Comparison of ENCODE assay signal across 1 cellular context in genomic region chr7:36291387-36292316, GRCh38.
A peak's percentile ranks its signal among the peaks of the same experiment; 100 is the strongest.
TF ChIP-seq lines count a peak whose summit lies in the region.

No MANE protein-coding gene starts in this region.

TF ChIP-seq in HepG2, 621 proteins besides CTCF, POLR2A, EP300 and RAD21 (continued from another document and continues in another):
- TF ChIP-seq, protein P1, sequence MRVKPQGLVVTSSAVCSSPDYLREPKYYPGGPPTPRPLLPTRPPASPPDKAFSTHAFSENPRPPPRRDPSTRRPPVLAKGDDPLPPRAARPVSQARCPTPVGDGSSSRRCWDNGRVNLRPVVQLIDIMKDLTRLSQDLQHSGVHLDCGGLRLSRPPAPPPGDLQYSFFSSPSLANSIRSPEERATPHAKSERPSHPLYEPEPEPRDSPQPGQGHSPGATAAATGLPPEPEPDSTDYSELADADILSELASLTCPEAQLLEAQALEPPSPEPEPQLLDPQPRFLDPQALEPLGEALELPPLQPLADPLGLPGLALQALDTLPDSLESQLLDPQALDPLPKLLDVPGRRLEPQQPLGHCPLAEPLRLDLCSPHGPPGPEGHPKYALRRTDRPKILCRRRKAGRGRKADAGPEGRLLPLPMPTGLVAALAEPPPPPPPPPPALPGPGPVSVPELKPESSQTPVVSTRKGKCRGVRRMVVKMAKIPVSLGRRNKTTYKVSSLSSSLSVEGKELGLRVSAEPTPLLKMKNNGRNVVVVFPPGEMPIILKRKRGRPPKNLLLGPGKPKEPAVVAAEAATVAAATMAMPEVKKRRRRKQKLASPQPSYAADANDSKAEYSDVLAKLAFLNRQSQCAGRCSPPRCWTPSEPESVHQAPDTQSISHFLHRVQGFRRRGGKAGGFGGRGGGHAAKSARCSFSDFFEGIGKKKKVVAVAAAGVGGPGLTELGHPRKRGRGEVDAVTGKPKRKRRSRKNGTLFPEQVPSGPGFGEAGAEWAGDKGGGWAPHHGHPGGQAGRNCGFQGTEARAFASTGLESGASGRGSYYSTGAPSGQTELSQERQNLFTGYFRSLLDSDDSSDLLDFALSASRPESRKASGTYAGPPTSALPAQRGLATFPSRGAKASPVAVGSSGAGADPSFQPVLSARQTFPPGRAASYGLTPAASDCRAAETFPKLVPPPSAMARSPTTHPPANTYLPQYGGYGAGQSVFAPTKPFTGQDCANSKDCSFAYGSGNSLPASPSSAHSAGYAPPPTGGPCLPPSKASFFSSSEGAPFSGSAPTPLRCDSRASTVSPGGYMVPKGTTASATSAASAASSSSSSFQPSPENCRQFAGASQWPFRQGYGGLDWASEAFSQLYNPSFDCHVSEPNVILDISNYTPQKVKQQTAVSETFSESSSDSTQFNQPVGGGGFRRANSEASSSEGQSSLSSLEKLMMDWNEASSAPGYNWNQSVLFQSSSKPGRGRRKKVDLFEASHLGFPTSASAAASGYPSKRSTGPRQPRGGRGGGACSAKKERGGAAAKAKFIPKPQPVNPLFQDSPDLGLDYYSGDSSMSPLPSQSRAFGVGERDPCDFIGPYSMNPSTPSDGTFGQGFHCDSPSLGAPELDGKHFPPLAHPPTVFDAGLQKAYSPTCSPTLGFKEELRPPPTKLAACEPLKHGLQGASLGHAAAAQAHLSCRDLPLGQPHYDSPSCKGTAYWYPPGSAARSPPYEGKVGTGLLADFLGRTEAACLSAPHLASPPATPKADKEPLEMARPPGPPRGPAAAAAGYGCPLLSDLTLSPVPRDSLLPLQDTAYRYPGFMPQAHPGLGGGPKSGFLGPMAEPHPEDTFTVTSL (CRISPR knock-in tag; IDR thresholded peaks at IDR 0.05; ENCODE audit: borderline replicate concordance) = no peak
- no peak for TF ChIP-seq ARID2 (CRISPR knock-in tag; IDR thresholded peaks at IDR 0.05; ENCODE audit: borderline replicate concordance)
- TF ChIP-seq, protein P2, sequence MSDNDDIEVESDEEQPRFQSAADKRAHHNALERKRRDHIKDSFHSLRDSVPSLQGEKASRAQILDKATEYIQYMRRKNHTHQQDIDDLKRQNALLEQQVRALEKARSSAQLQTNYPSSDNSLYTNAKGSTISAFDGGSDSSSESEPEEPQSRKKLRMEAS (IDR thresholded peaks at IDR 0.05) = no peak
- no peak for TF ChIP-seq ZNF75D (CRISPR knock-in tag; IDR thresholded peaks at IDR 0.05; ENCODE audit: borderline replicate concordance)
- no peak for TF ChIP-seq ZBTB14 (CRISPR knock-in tag; IDR thresholded peaks at IDR 0.05)
- TF ChIP-seq, protein P3, sequence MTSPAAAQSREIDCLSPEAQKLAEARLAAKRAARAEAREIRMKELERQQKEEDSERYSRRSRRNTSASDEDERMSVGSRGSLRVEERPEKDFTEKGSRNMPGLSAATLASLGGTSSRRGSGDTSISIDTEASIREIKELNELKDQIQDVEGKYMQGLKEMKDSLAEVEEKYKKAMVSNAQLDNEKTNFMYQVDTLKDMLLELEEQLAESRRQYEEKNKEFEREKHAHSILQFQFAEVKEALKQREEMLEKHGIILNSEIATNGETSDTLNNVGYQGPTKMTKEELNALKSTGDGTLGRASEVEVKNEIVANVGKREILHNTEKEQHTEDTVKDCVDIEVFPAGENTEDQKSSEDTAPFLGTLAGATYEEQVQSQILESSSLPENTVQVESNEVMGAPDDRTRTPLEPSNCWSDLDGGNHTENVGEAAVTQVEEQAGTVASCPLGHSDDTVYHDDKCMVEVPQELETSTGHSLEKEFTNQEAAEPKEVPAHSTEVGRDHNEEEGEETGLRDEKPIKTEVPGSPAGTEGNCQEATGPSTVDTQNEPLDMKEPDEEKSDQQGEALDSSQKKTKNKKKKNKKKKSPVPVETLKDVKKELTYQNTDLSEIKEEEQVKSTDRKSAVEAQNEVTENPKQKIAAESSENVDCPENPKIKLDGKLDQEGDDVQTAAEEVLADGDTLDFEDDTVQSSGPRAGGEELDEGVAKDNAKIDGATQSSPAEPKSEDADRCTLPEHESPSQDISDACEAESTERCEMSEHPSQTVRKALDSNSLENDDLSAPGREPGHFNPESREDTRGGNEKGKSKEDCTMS (CRISPR knock-in tag; conservative IDR thresholded peaks at IDR 0.05) = no peak
- no peak for TF ChIP-seq RFX3 (CRISPR knock-in tag; IDR thresholded peaks at IDR 0.05)
- TF ChIP-seq ZFP41 (CRISPR knock-in tag; IDR thresholded peaks at IDR 0.05; ENCODE audit: borderline replicate concordance) = no peak
- no peak for TF ChIP-seq HES4 (CRISPR knock-in tag; IDR thresholded peaks at IDR 0.05; ENCODE audit: borderline replicate concordance)
- no peak for TF ChIP-seq HOXA9 (CRISPR knock-in tag; IDR thresholded peaks at IDR 0.05; ENCODE audit: borderline replicate concordance)
- TF ChIP-seq SCMH1 (CRISPR knock-in tag; IDR thresholded peaks at IDR 0.05; ENCODE audit: borderline replicate concordance) = no peak
- 0 out of 2 replicates have a peak, but pooled peaks have one; percentile 21 for TF ChIP-seq NFKB2 (CRISPR knock-in tag; IDR thresholded peaks at IDR 0.05; ENCODE audit: borderline replicate concordance)
- no peak for TF ChIP-seq PRMT3 (CRISPR knock-in tag; IDR thresholded peaks at IDR 0.05; ENCODE audit: borderline replicate concordance, low read depth)
- no peak for TF ChIP-seq PHF20 (CRISPR knock-in tag; IDR thresholded peaks at IDR 0.05)
- TF ChIP-seq ZNF432 (CRISPR knock-in tag; IDR thresholded peaks at IDR 0.05; ENCODE audit: borderline replicate concordance) = no peak
- no peak for TF ChIP-seq ZNF101 (CRISPR knock-in tag; IDR thresholded peaks at IDR 0.05; ENCODE audit: borderline replicate concordance, low read depth)
- TF ChIP-seq, protein P4, sequence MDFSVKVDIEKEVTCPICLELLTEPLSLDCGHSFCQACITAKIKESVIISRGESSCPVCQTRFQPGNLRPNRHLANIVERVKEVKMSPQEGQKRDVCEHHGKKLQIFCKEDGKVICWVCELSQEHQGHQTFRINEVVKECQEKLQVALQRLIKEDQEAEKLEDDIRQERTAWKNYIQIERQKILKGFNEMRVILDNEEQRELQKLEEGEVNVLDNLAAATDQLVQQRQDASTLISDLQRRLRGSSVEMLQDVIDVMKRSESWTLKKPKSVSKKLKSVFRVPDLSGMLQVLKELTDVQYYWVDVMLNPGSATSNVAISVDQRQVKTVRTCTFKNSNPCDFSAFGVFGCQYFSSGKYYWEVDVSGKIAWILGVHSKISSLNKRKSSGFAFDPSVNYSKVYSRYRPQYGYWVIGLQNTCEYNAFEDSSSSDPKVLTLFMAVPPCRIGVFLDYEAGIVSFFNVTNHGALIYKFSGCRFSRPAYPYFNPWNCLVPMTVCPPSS (IDR thresholded peaks at IDR 0.05) = no peak
- TF ChIP-seq RARA (CRISPR knock-in tag; IDR thresholded peaks at IDR 0.05) = peak; percentile 75
- TF ChIP-seq KDM1A (CRISPR knock-in tag; IDR thresholded peaks at IDR 0.05) = no peak
- no peak; the same call in 1 of the 2 replicates for TF ChIP-seq NR0B2 (CRISPR knock-in tag; IDR thresholded peaks at IDR 0.05)
- no peak for TF ChIP-seq MLXIP (CRISPR knock-in tag; IDR thresholded peaks at IDR 0.05; ENCODE audit: borderline replicate concordance)
- TF ChIP-seq, protein P5, sequence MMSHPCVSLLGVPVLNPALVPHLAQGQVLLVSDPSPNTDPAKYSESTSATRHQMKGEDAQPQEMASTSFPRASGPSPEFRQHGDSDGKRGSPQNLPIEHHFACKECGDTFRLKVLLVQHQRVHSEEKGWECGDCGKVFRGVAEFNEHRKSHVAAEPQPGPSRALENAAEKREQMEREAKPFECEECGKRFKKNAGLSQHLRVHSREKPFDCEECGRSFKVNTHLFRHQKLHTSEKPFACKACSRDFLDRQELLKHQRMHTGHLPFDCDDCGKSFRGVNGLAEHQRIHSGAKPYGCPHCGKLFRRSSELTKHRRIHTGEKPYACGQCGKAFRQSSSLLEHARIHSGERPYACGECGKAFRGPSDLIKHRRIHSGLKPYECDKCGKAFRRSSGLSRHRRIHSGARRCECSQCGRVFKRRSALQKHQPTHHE (CRISPR knock-in tag; IDR thresholded peaks at IDR 0.05; ENCODE audit: borderline replicate concordance) = no peak
- TF ChIP-seq RXRB (CRISPR knock-in tag; IDR thresholded peaks at IDR 0.05; ENCODE audit: borderline replicate concordance) = no peak; the same call in 1 of the 2 replicates
- TF ChIP-seq, protein P6, sequence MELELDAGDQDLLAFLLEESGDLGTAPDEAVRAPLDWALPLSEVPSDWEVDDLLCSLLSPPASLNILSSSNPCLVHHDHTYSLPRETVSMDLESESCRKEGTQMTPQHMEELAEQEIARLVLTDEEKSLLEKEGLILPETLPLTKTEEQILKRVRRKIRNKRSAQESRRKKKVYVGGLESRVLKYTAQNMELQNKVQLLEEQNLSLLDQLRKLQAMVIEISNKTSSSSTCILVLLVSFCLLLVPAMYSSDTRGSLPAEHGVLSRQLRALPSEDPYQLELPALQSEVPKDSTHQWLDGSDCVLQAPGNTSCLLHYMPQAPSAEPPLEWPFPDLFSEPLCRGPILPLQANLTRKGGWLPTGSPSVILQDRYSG (CRISPR knock-in tag; IDR thresholded peaks at IDR 0.05) = no peak
- no peak for TF ChIP-seq HDAC1 (CRISPR knock-in tag; IDR thresholded peaks at IDR 0.05)
- peak; percentile 55 for TF ChIP-seq ZBTB7B (CRISPR knock-in tag; IDR thresholded peaks at IDR 0.05)
- no peak for TF ChIP-seq NR2F2 (IDR thresholded peaks at IDR 0.05; ENCODE audit: borderline replicate concordance, low read depth)
- no peak for TF ChIP-seq ZNF251 (CRISPR knock-in tag; IDR thresholded peaks at IDR 0.05)
- no peak; the same call in 1 of the 2 replicates for TF ChIP-seq KDM5B (CRISPR knock-in tag; IDR thresholded peaks at IDR 0.05; ENCODE audit: borderline replicate concordance)
- no peak for TF ChIP-seq ZNF446 (CRISPR knock-in tag; IDR thresholded peaks at IDR 0.05)
- TF ChIP-seq ELF1 (CRISPR knock-in tag; IDR thresholded peaks at IDR 0.05) = no peak; the same call in 1 of the 2 replicates
- no peak for TF ChIP-seq SP1 (IDR thresholded peaks at IDR 0.05)
- peak; percentile 25; the same call in 1 of the 2 replicates for TF ChIP-seq SP1 (CRISPR knock-in tag; IDR thresholded peaks at IDR 0.05)
- TF ChIP-seq SOX13 (IDR thresholded peaks at IDR 0.05) = no peak
- TF ChIP-seq SOX13 (CRISPR knock-in tag; conservative IDR thresholded peaks at IDR 0.05 in 1 of 2, IDR thresholded peaks at IDR 0.05 in 1 of 2) = peak in 1 of 2 experiments; percentile 58; a peak in 1 of 4 replicates
- no peak for TF ChIP-seq SNAPC5 (CRISPR knock-in tag; IDR thresholded peaks at IDR 0.05; ENCODE audit: borderline replicate concordance)
- no peak for TF ChIP-seq SNRNP70 (IDR thresholded peaks at IDR 0.05; ENCODE audit: low read depth, low read length)
- 0 out of 2 replicates have a peak, but pooled peaks have one; percentile 59 for TF ChIP-seq NCOA1 (CRISPR knock-in tag; IDR thresholded peaks at IDR 0.05)
- no peak for TF ChIP-seq BRD4 (CRISPR knock-in tag; IDR thresholded peaks at IDR 0.05)
- no peak for TF ChIP-seq SOX6 (IDR thresholded peaks at IDR 0.05)
- TF ChIP-seq SOX6 (CRISPR knock-in tag; IDR thresholded peaks at IDR 0.05) = no peak
- TF ChIP-seq ZBTB21 (CRISPR knock-in tag; IDR thresholded peaks at IDR 0.05) = no peak
